In the genomic region with DNA sequence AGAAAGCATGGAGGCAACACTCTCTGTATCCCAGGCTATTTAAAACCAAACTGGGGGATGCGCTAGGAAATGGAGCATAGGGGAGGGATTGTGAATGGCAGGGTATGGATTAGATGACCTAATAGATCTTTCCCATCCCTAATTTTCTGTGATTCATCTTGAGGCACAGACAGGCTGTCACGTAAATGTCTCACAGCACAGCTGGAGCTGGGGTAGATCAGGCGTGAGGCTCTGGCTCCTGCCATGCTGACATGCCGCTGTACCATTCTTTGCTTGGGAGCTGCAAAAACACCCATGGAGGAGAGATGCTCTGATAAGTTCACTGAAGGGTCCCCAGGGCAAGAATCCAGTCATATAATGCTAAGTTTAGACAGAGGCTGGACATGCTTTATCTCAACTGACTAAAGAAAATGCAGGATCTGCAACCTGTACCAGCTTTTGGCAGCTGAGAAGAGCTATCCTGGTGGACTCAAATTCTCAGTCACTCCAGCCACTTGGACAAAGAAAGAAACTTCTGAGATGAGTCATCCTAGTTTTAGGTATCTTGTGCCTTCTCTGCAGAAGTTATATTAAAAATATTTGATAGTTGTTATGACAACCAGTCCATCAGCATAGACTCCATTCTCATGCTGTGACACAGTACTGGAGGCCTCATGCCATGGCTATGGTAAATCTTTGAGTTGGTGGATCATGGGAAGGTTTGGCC, we compare ENCODE assay signal across 10 cellular contexts.
DNase-seq lines count a peak whose midpoint lies in the region; TF ChIP-seq lines count a peak whose summit lies in the region.
"Had no signal": no experiment of that assay in that cellular context is flagged by ENCODE, and none has a peak within 500 bp of the region (broad histone marks: within the 10 kb centered on the region; RNA-seq: fewer than 3 reads in every experiment).

No MANE protein-coding gene starts in this region.

- DNase-seq in GM03348 (ENCODE audit: low spot score) (peak; percentile 29), dermis blood vessel endothelial cell (peak; percentile 66), pulmonary artery endothelial cell (ENCODE audit: low read depth, low spot score) (peak; percentile 40), medulla oblongata (ENCODE audit: extremely low spot score) (no peak), NCI-H1092 treated with DMSO at 0.1 percent for 48 hours (lab: John Stamatoyannopoulos, UW) (no peak)
- no peak for DNase-seq in activated CD4-positive, CD25-positive, alpha-beta regulatory T cell (lab: John Stamatoyannopoulos, UW)
- DNase-seq: activated naive CD8-positive, alpha-beta T cell treated with anti-CD3 and anti-CD28 coated beads, Interleukin-2, amount 10 ng/mL, durations not matched to agents 7 days and 5 days; NCI-H2029 treated with DMSO at 0.1 percent for 48 hours; stimulated activated naive CD8-positive, alpha-beta T cell treated with anti-CD3 and anti-CD28 coated beads, Interleukin-15, amount 100 ng/mL, for 72 hours had no signal

TF ChIP-seq in PFSK-1, 5 proteins besides CTCF, POLR2A, EP300 and RAD21:
- TF ChIP-seq FOXP2 (optimal IDR thresholded peaks at IDR 0.05; ENCODE audit: borderline replicate concordance, extremely low read depth, extremely low read length, insufficient read depth): no peak
- peak; percentile 22; the same call in 1 of the 2 replicates for TF ChIP-seq SIN3A (IDR thresholded peaks at IDR 0.05; ENCODE audit: borderline replicate concordance, insufficient read depth, low read length)
- TF ChIP-seq, protein P1, sequence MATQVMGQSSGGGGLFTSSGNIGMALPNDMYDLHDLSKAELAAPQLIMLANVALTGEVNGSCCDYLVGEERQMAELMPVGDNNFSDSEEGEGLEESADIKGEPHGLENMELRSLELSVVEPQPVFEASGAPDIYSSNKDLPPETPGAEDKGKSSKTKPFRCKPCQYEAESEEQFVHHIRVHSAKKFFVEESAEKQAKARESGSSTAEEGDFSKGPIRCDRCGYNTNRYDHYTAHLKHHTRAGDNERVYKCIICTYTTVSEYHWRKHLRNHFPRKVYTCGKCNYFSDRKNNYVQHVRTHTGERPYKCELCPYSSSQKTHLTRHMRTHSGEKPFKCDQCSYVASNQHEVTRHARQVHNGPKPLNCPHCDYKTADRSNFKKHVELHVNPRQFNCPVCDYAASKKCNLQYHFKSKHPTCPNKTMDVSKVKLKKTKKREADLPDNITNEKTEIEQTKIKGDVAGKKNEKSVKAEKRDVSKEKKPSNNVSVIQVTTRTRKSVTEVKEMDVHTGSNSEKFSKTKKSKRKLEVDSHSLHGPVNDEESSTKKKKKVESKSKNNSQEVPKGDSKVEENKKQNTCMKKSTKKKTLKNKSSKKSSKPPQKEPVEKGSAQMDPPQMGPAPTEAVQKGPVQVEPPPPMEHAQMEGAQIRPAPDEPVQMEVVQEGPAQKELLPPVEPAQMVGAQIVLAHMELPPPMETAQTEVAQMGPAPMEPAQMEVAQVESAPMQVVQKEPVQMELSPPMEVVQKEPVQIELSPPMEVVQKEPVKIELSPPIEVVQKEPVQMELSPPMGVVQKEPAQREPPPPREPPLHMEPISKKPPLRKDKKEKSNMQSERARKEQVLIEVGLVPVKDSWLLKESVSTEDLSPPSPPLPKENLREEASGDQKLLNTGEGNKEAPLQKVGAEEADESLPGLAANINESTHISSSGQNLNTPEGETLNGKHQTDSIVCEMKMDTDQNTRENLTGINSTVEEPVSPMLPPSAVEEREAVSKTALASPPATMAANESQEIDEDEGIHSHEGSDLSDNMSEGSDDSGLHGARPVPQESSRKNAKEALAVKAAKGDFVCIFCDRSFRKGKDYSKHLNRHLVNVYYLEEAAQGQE (IDR thresholded peaks at IDR 0.05; ENCODE audit: insufficient read depth in 1 of 2, low read depth in 2 of 2, low read length in 2 of 2): no peak

Comparison
In these comparisons a context has a peak if more than half of its experiments do, and no peak if none do; other contexts are left out.
1. DNase-seq: peak in GM03348 (single experiment), dermis blood vessel endothelial cell (single experiment) and pulmonary artery endothelial cell (single experiment); none in medulla oblongata (single experiment), NCI-H1092 treated with DMSO at 0.1 percent for 48 hours (single experiment) and activated CD4-positive, CD25-positive, alpha-beta regulatory T cell (0 of 4).